In genomic region chr19:19262190-19263057, GRCh38 we compare ENCODE assay signal across 1 cellular context.
TF ChIP-seq lines count a peak whose summit lies in the region.

No MANE protein-coding gene starts in this region.

TF ChIP-seq in IMR-90, 13 proteins besides CTCF, POLR2A, EP300 and RAD21 (continued from another document):
- TF ChIP-seq BHLHE40 (IDR thresholded peaks at IDR 0.05; ENCODE audit: low read depth, low read length) = no peak
- TF ChIP-seq FOS (IDR thresholded peaks at IDR 0.05; ENCODE audit: low read depth, low read length) = no peak
- TF ChIP-seq, protein P1, sequence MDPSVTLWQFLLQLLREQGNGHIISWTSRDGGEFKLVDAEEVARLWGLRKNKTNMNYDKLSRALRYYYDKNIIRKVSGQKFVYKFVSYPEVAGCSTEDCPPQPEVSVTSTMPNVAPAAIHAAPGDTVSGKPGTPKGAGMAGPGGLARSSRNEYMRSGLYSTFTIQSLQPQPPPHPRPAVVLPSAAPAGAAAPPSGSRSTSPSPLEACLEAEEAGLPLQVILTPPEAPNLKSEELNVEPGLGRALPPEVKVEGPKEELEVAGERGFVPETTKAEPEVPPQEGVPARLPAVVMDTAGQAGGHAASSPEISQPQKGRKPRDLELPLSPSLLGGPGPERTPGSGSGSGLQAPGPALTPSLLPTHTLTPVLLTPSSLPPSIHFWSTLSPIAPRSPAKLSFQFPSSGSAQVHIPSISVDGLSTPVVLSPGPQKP (IDR thresholded peaks at IDR 0.05; ENCODE audit: borderline replicate concordance, low read depth, low read length) = no peak
